ENCODE assay signal across 8 cellular contexts in the genomic region with DNA sequence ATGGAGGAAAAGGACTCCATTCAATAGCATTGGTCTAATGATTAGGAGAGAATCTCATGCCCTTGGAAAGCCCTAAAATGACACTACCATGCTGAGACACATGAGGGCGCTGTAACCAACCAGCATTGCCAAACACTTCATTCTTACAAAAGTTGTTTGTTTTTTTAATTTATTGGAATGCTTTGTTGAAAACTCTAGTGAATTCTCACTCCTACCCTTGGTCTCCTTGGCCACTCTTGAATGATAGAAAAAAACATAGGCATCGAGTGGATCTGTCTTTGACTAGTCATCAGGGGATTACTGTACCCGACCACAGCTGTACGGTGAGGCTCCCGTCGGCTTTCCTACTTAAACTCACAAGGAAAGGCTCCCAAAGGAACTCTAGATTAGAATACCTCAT.
DNase-seq lines count a peak whose midpoint lies in the region; ATAC-seq and TF ChIP-seq lines count a peak whose summit lies in the region.

No MANE protein-coding gene starts in this region.

- no peaks in the 10 kb centered on the region for H3K27me3 Mint-ChIP-seq in memory B cell

- peak overlapping the region; percentile 42 to 61 for H3K27ac ChIP-seq in coronary artery

- H3K9me3 Mint-ChIP-seq in memory B cell = no peaks in the 10 kb centered on the region

- no peak overlapping the region for H3K4me3 Mint-ChIP-seq in memory B cell

- peak; percentile 11 for DNase-seq in COLO668 (lab: John Stamatoyannopoulos, UW; ENCODE audit: unreplicated experiment)
- peak; percentile 45 for DNase-seq in HK-2 (ENCODE audit: unreplicated experiment)
- DNase-seq in activated CD4-positive, alpha-beta T cell treated with anti-CD3 and anti-CD28 coated beads for 1 hour = peak; percentile 35
- no peak for DNase-seq in coronary artery (ENCODE audit: low spot score)
- peak; percentile 61 to 66 for DNase-seq in memory B cell (ENCODE audit: low spot score in 2 of 2)
- peak; percentile 28 for DNase-seq in stimulated activated CD8-positive, alpha-beta memory T cell treated with anti-CD3 and anti-CD28 coated beads, Interleukin-7, amount 100 ng/mL, for 24 hours (ENCODE audit: low read depth)
- DNase-seq in NCI-H1436 treated with DMSO at 0.1 percent for 48 hours (lab: John Stamatoyannopoulos, UW) = no peak

- H3K36me3 Mint-ChIP-seq in memory B cell = no peaks in the 10 kb centered on the region

- H3K4me1 Mint-ChIP-seq in memory B cell = no peaks in the 10 kb centered on the region

- no peak overlapping the region for H3K27ac Mint-ChIP-seq in memory B cell

- peak; percentile 58 for ATAC-seq in memory B cell (ENCODE audit: low read depth)
- ATAC-seq in HG03571 (IDR thresholded peaks at IDR 0.05; ENCODE audit: unreplicated experiment) = no peak

- H3K4me3 ChIP-seq in coronary artery = no peak overlapping the region

- peak; percentile 18 for TF ChIP-seq CTCF in coronary artery (IDR thresholded peaks at IDR 0.05)

Comparison
In these comparisons a context has a peak if more than half of its experiments do, and no peak if none do; other contexts are left out.
1. DNase-seq: peak in COLO668 (single experiment), HK-2 (single experiment), activated CD4-positive, alpha-beta T cell treated with anti-CD3 and anti-CD28 coated beads for 1 hour (single experiment), memory B cell (2 of 2) and stimulated activated CD8-positive, alpha-beta memory T cell treated with anti-CD3 and anti-CD28 coated beads, Interleukin-7, amount 100 ng/mL, for 24 hours (single experiment); none in coronary artery (single experiment) and NCI-H1436 treated with DMSO at 0.1 percent for 48 hours (single experiment).